In the genomic region with DNA sequence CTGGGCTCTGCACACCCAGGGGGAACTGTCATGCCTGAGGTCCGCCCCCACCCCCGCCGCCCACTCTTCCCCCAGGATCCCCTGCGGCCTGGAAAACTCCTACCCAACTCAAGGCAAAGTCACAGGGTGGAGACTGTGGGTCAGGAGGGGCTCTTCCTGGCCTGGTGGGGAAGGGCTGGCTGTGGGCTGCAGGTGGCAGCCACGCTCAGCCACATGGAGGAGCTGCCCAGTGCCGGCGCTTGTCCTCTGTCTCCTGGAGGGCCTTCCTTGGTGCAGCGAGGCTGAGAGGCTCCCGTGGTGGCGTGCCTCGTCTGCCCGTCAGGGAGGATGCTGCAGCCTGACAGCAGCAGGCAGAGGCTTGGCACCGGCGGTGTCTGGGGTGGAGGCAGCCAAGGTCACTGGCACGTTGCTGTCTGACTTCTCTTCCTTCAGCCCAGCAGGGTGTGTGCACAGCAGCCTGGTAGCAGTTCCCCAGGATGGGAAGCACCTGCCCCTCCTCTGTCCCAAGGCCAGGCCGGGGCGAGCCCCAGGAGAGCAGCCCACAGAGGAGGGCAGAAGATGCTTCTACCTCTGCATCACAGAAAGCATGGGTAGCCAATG, we compare ENCODE assay signal across 15 cellular contexts.
DNase-seq lines count a peak whose midpoint lies in the region; ATAC-seq and TF ChIP-seq lines count a peak whose summit lies in the region.
"Had no signal": no experiment of that assay in that cellular context is flagged by ENCODE, and none has a peak within 500 bp of the region (broad histone marks: within the 10 kb centered on the region; RNA-seq: fewer than 3 reads in every experiment).

No MANE protein-coding gene starts in this region.

- 20% methylated on average over 1 of the region's 17 CpGs for WGBS in right lobe of liver (ENCODE audit: insufficient coverage, low coverage, low lambda C conversion rate, missing lambda C conversion rate)

- no peaks in the 10 kb centered on the region for H3K36me3 ChIP-seq in right lobe of liver

- no peak for ATAC-seq in right lobe of liver
- no peak for ATAC-seq in stimulated activated effector memory CD8-positive, alpha-beta T cell treated with anti-CD3 and anti-CD28 coated beads, Interleukin-12 subunit alpha, Interleukin-12 subunit beta, amount 100 ng/mL, for 72 hours
- ATAC-seq in stimulated activated naive B cell treated with anti-CD40 and anti-IgM and Interleukin-4, amounts not matched to agents 10 μg/mL and 1 μg/mL and 100 μg/mL, for 72 hours (replicated peaks): no peak
- ATAC-seq: stimulated activated memory B cell treated with anti-CD40 and anti-IgM and Interleukin-4, amounts not matched to agents 10 μg/mL and 1 μg/mL and 100 μg/mL, for 72 hours had no signal

- POLR2A ChIA-PET in activated CD4-positive, alpha-beta memory T cell treated with anti-CD3 and anti-CD28 coated beads for 36 hours (lab: Charles Lee): no interaction called here
- POLR2A ChIA-PET in activated CD4-positive, alpha-beta memory T cell treated with anti-CD3 and anti-CD28 coated beads, Interleukin-2, amount 10 ng/mL, durations not matched to agents 7 days and 5 days (lab: Charles Lee): no interaction called here

- DNase-seq in activated CD4-positive, alpha-beta memory T cell treated with anti-CD3 and anti-CD28 coated beads for 36 hours: peak; percentile 8
- DNase-seq in activated CD4-positive, alpha-beta memory T cell treated with anti-CD3 and anti-CD28 coated beads, Interleukin-2, amount 10 ng/mL, durations not matched to agents 7 days and 5 days: no peak
- peak; percentile 74 for DNase-seq in coronary artery (ENCODE audit: low spot score)
- peak; percentile 16 to 43 (median 33) for DNase-seq in right lobe of liver
- peak; percentile 58 for DNase-seq in type B pancreatic cell (ENCODE audit: extremely low spot score, unreplicated experiment)
- DNase-seq in SK-N-DZ (ENCODE audit: low spot score): no peak
- DNase-seq in stimulated activated effector memory CD8-positive, alpha-beta T cell treated with anti-CD3 and anti-CD28 coated beads, Interleukin-12 subunit alpha, Interleukin-12 subunit beta, amount 100 ng/mL, for 72 hours (ENCODE audit: low spot score in 2 of 2): no peak
- DNase-seq in stimulated activated naive B cell treated with anti-CD40 and anti-IgM and Interleukin-4, amounts not matched to agents 10 μg/mL and 1 μg/mL and 100 μg/mL, for 72 hours: no peak
- DNase-seq: central memory CD4-positive, alpha-beta T cell; immature natural killer cell; NCI-H226; SHP77 had no signal

- H3K27ac Mint-ChIP-seq in activated CD4-positive, alpha-beta memory T cell treated with anti-CD3 and anti-CD28 coated beads for 36 hours: no peak overlapping the region
- H3K27ac Mint-ChIP-seq in activated CD4-positive, alpha-beta memory T cell treated with anti-CD3 and anti-CD28 coated beads, Interleukin-2, amount 10 ng/mL, durations not matched to agents 7 days and 5 days: no peak overlapping the region
- no peak overlapping the region for H3K27ac Mint-ChIP-seq in type B pancreatic cell
- no peak overlapping the region for H3K27ac Mint-ChIP-seq in stimulated activated effector memory CD8-positive, alpha-beta T cell treated with anti-CD3 and anti-CD28 coated beads, Interleukin-12 subunit alpha, Interleukin-12 subunit beta, amount 100 ng/mL, for 72 hours
- no peak overlapping the region for H3K27ac Mint-ChIP-seq in stimulated activated naive B cell treated with anti-CD40 and anti-IgM and Interleukin-4, amounts not matched to agents 10 μg/mL and 1 μg/mL and 100 μg/mL, for 72 hours
- H3K27ac Mint-ChIP-seq: activated T-helper 2 cell treated with anti-CD3 and anti-CD28 coated beads, Interferon-gamma antibody, Interleukin-2, Interleukin-4, amounts not matched to agents 10 μg/mL and 5 μg/mL and 100 μg/mL, durations not matched to agents 14 hours and 24 hours and 36 hours; immature natural killer cell; stimulated activated memory B cell treated with anti-CD40 and anti-IgM and Interleukin-4, amounts not matched to agents 10 μg/mL and 1 μg/mL and 100 μg/mL, for 72 hours had no signal

- no peaks in the 10 kb centered on the region for H3K9me3 ChIP-seq in right lobe of liver

- no peak for TF ChIP-seq POLR2A in right lobe of liver (IDR thresholded peaks at IDR 0.05)

- H3K4me3 ChIP-seq in coronary artery: peak overlapping the region; percentile 3
- no peak overlapping the region for H3K4me3 ChIP-seq in right lobe of liver

- H3K4me1 ChIP-seq in right lobe of liver: peaks cover 0 to 4% (median 0%) of the 10 kb centered on the region in 4 donors

- no peak overlapping the region for H3K4me3 Mint-ChIP-seq in activated CD4-positive, alpha-beta memory T cell treated with anti-CD3 and anti-CD28 coated beads for 36 hours
- H3K4me3 Mint-ChIP-seq in activated CD4-positive, alpha-beta memory T cell treated with anti-CD3 and anti-CD28 coated beads, Interleukin-2, amount 10 ng/mL, durations not matched to agents 7 days and 5 days: no peak overlapping the region
- H3K4me3 Mint-ChIP-seq in type B pancreatic cell: no peak overlapping the region
- H3K4me3 Mint-ChIP-seq in stimulated activated effector memory CD8-positive, alpha-beta T cell treated with anti-CD3 and anti-CD28 coated beads, Interleukin-12 subunit alpha, Interleukin-12 subunit beta, amount 100 ng/mL, for 72 hours: no peak overlapping the region
- H3K4me3 Mint-ChIP-seq in stimulated activated naive B cell treated with anti-CD40 and anti-IgM and Interleukin-4, amounts not matched to agents 10 μg/mL and 1 μg/mL and 100 μg/mL, for 72 hours: no peak overlapping the region
- H3K4me3 Mint-ChIP-seq: immature natural killer cell; neural crest cell; stimulated activated memory B cell treated with anti-CD40 and anti-IgM and Interleukin-4, amounts not matched to agents 10 μg/mL and 1 μg/mL and 100 μg/mL, for 72 hours had no signal

- H3K27ac ChIP-seq in coronary artery (peak overlapping the region; percentile 81 to 90), right lobe of liver (no peak overlapping the region)

- peaks cover 3% of the 10 kb centered on the region for H3K27me3 Mint-ChIP-seq in activated CD4-positive, alpha-beta memory T cell treated with anti-CD3 and anti-CD28 coated beads for 36 hours
- H3K27me3 Mint-ChIP-seq in activated CD4-positive, alpha-beta memory T cell treated with anti-CD3 and anti-CD28 coated beads, Interleukin-2, amount 10 ng/mL, durations not matched to agents 7 days and 5 days: no peaks in the 10 kb centered on the region
- H3K27me3 Mint-ChIP-seq in type B pancreatic cell: no peaks in the 10 kb centered on the region
- peaks cover 6 to 9% of the 10 kb centered on the region in 2 donors for H3K27me3 Mint-ChIP-seq in stimulated activated naive B cell treated with anti-CD40 and anti-IgM and Interleukin-4, amounts not matched to agents 10 μg/mL and 1 μg/mL and 100 μg/mL, for 72 hours

- no peaks in the 10 kb centered on the region for H3K36me3 Mint-ChIP-seq in activated CD4-positive, alpha-beta memory T cell treated with anti-CD3 and anti-CD28 coated beads for 36 hours
- no peaks in the 10 kb centered on the region for H3K36me3 Mint-ChIP-seq in activated CD4-positive, alpha-beta memory T cell treated with anti-CD3 and anti-CD28 coated beads, Interleukin-2, amount 10 ng/mL, durations not matched to agents 7 days and 5 days (ENCODE audit: low read depth)
- H3K36me3 Mint-ChIP-seq in type B pancreatic cell: no peaks in the 10 kb centered on the region
- no peaks in the 10 kb centered on the region for H3K36me3 Mint-ChIP-seq in stimulated activated effector memory CD8-positive, alpha-beta T cell treated with anti-CD3 and anti-CD28 coated beads, Interleukin-12 subunit alpha, Interleukin-12 subunit beta, amount 100 ng/mL, for 72 hours
- no peaks in the 10 kb centered on the region for H3K36me3 Mint-ChIP-seq in stimulated activated naive B cell treated with anti-CD40 and anti-IgM and Interleukin-4, amounts not matched to agents 10 μg/mL and 1 μg/mL and 100 μg/mL, for 72 hours
- H3K36me3 Mint-ChIP-seq: immature natural killer cell; stimulated activated memory B cell treated with anti-CD40 and anti-IgM and Interleukin-4, amounts not matched to agents 10 μg/mL and 1 μg/mL and 100 μg/mL, for 72 hours had no signal

- no peaks in the 10 kb centered on the region for H3K27me3 ChIP-seq in right lobe of liver

- intact Hi-C loops in activated CD4-positive, alpha-beta memory T cell treated with anti-CD3 and anti-CD28 coated beads for 36 hours (cut with micrococcal nuclease): no loop called here
- intact Hi-C loops in right lobe of liver (cut with DNase I): no loop called here

- H3K9me3 Mint-ChIP-seq in activated CD4-positive, alpha-beta memory T cell treated with anti-CD3 and anti-CD28 coated beads for 36 hours: no peaks in the 10 kb centered on the region
- no peaks in the 10 kb centered on the region for H3K9me3 Mint-ChIP-seq in activated CD4-positive, alpha-beta memory T cell treated with anti-CD3 and anti-CD28 coated beads, Interleukin-2, amount 10 ng/mL, durations not matched to agents 7 days and 5 days
- H3K9me3 Mint-ChIP-seq in type B pancreatic cell: no peaks in the 10 kb centered on the region
- H3K9me3 Mint-ChIP-seq in stimulated activated effector memory CD8-positive, alpha-beta T cell treated with anti-CD3 and anti-CD28 coated beads, Interleukin-12 subunit alpha, Interleukin-12 subunit beta, amount 100 ng/mL, for 72 hours: no peaks in the 10 kb centered on the region
- H3K9me3 Mint-ChIP-seq in stimulated activated naive B cell treated with anti-CD40 and anti-IgM and Interleukin-4, amounts not matched to agents 10 μg/mL and 1 μg/mL and 100 μg/mL, for 72 hours: no peaks in the 10 kb centered on the region
- H3K9me3 Mint-ChIP-seq: activated T-helper 2 cell treated with anti-CD3 and anti-CD28 coated beads, Interferon-gamma antibody, Interleukin-2, Interleukin-4, amounts not matched to agents 10 μg/mL and 5 μg/mL and 100 μg/mL, durations not matched to agents 14 hours and 24 hours and 36 hours; immature natural killer cell; neural crest cell had no signal

- H3K4me1 Mint-ChIP-seq in activated CD4-positive, alpha-beta memory T cell treated with anti-CD3 and anti-CD28 coated beads for 36 hours (ENCODE audit: low read depth): no peaks in the 10 kb centered on the region
- H3K4me1 Mint-ChIP-seq in activated CD4-positive, alpha-beta memory T cell treated with anti-CD3 and anti-CD28 coated beads, Interleukin-2, amount 10 ng/mL, durations not matched to agents 7 days and 5 days: no peaks in the 10 kb centered on the region
- peaks cover 4% of the 10 kb centered on the region for H3K4me1 Mint-ChIP-seq in type B pancreatic cell (ENCODE audit: unreplicated experiment)
- no peaks in the 10 kb centered on the region for H3K4me1 Mint-ChIP-seq in stimulated activated effector memory CD8-positive, alpha-beta T cell treated with anti-CD3 and anti-CD28 coated beads, Interleukin-12 subunit alpha, Interleukin-12 subunit beta, amount 100 ng/mL, for 72 hours
- no peaks in the 10 kb centered on the region for H3K4me1 Mint-ChIP-seq in stimulated activated naive B cell treated with anti-CD40 and anti-IgM and Interleukin-4, amounts not matched to agents 10 μg/mL and 1 μg/mL and 100 μg/mL, for 72 hours
- H3K4me1 Mint-ChIP-seq: immature natural killer cell; stimulated activated memory B cell treated with anti-CD40 and anti-IgM and Interleukin-4, amounts not matched to agents 10 μg/mL and 1 μg/mL and 100 μg/mL, for 72 hours had no signal

- TF ChIP-seq CTCF in coronary artery (IDR thresholded peaks at IDR 0.05) (no peak), right lobe of liver (IDR thresholded peaks at IDR 0.05) (no peak), type B pancreatic cell (conservative IDR thresholded peaks at IDR 0.05) (no peak)

- CTCF ChIA-PET in activated CD4-positive, alpha-beta memory T cell treated with anti-CD3 and anti-CD28 coated beads for 36 hours (lab: Charles Lee): no interaction called here
- CTCF ChIA-PET in activated CD4-positive, alpha-beta memory T cell treated with anti-CD3 and anti-CD28 coated beads, Interleukin-2, amount 10 ng/mL, durations not matched to agents 7 days and 5 days (lab: Charles Lee): no interaction called here

Comparison
In these comparisons a context has a peak if more than half of its experiments do, and no peak if none do; other contexts are left out.
1. DNase-seq: peak in activated CD4-positive, alpha-beta memory T cell treated with anti-CD3 and anti-CD28 coated beads for 36 hours (single experiment), coronary artery (single experiment), right lobe of liver (3 of 3) and type B pancreatic cell (single experiment); none in activated CD4-positive, alpha-beta memory T cell treated with anti-CD3 and anti-CD28 coated beads, Interleukin-2, amount 10 ng/mL, durations not matched to agents 7 days and 5 days (single experiment), SK-N-DZ (single experiment), stimulated activated effector memory CD8-positive, alpha-beta T cell treated with anti-CD3 and anti-CD28 coated beads, Interleukin-12 subunit alpha, Interleukin-12 subunit beta, amount 100 ng/mL, for 72 hours (0 of 2) and stimulated activated naive B cell treated with anti-CD40 and anti-IgM and Interleukin-4, amounts not matched to agents 10 μg/mL and 1 μg/mL and 100 μg/mL, for 72 hours (single experiment).
2. H3K27ac ChIP-seq: peak in coronary artery (2 of 2); none in right lobe of liver (0 of 3).